ENCODE assay signal across 8 cellular contexts in the genomic region with DNA sequence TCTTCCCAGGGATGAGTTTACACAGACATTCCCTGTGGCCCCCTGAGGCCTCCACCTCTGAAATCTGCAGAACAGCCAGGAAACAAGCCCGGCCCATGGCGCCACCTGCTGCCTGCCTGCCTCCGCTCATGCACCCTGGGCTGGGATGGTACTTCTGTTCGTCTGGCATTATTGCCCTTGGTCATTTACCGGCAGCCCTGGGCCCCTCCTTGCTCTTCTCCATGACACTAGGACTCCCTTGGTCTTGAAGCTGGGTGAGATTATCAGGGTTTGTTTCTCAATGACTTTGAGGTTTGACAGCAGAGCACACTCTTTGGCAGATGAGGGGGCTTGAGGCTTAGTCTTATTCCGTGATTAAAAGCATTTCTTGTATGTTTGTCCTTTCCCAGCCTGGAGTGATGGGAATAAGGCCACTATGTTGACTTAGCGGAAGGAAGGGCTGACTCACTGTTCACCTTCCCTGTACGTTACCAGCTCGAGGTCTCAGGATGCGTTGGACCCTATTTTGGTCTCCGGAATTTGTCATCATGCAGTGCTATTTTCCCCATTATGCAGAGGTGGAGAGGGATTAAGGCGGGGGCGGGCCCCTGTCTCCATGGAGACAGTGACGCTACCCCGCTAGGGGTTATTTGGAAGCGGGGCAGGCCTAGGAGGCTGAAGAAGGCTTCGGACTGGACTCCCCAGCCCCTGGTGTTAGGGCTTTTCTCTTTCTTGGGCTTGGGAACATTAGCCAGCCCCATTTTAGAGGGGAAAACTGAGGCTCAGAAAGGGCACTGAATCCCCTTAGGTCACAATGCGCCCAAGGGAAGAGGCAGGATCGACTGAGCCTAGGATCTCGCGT.
DNase-seq lines count a peak whose midpoint lies in the region; ATAC-seq lines count a peak whose summit lies in the region.

No MANE protein-coding gene starts in this region.

- peak; percentile 7 for ATAC-seq in HG03060 (IDR thresholded peaks at IDR 0.05; ENCODE audit: low read depth, unreplicated experiment)

- peak overlapping the region; percentile 96 for H3K27ac ChIP-seq in cingulate gyrus (ENCODE audit: low read depth, low read length)
- H3K27ac ChIP-seq in layer of hippocampus (ENCODE audit: low read depth, low read length) = peak overlapping the region; percentile 89

- no peaks in the 10 kb centered on the region for H3K27me3 ChIP-seq in layer of hippocampus (ENCODE audit: control insufficient read depth, insufficient read depth, low read length)

- peak; percentile 49 for DNase-seq in SIG-M5 treated with dmso at 0.1 percent for 504 hours (lab: John Stamatoyannopoulos, UW; ENCODE audit: unreplicated experiment)
- no peak for DNase-seq in SIG-M5 (lab: John Stamatoyannopoulos, UW)
- DNase-seq in NCI-H2227 (lab: John Stamatoyannopoulos, UW; ENCODE audit: unreplicated experiment) = peak; percentile 68
- DNase-seq in activated CD4-positive, alpha-beta T cell treated with anti-CD3 and anti-CD28 coated beads for 1 hour = peak; percentile 43
- peak; percentile 20 to 36 for DNase-seq in stimulated activated CD4-positive, alpha-beta T cell treated with anti-CD3 and anti-CD28 coated beads, Interleukin-1b, Interleukin-23, amount 100 ng/mL, for 1 hour (ENCODE audit: low read depth in 2 of 2)
